ENCODE assay signal across 18 cellular contexts in the genomic region with DNA sequence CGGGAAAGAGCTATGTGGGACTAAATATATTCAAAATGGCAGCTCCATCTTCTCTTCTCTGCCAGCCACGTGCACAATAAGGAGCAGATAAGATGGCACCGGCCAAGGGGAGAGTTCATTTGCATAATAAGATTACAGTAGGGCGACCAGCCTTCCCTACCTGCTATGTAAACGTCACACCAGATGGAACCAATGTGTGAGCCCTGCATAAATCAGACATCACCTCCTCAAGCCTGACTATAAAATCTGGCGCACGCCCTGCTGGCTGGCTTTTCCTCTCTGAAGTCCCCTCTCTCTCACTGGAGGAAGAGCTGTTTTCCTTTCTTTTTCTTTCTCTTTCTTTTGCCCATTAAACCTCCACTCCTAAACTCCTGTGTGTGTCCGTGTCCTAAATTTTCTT.
DNase-seq lines count a peak whose midpoint lies in the region; FAIRE-seq and TF ChIP-seq lines count a peak whose summit lies in the region.
"Had no signal": no experiment of that assay in that cellular context is flagged by ENCODE, and none has a peak within 500 bp of the region (broad histone marks: within the 10 kb centered on the region; RNA-seq: fewer than 3 reads in every experiment).

No MANE protein-coding gene starts in this region.

- H3K36me3 Mint-ChIP-seq in mesothelial cell of epicardium, result peaks cover 2% of the 10 kb centered on the region
- H3K36me3 Mint-ChIP-seq in activated T-helper 1 cell treated with anti-CD3 and anti-CD28 coated beads, Interleukin-12 subunit alpha, Interleukin-12 subunit beta, Interleukin-2, Interleukin-4 antibody, amounts not matched to agents 30 ng/mL and 10 ng/mL and 1 ng/mL, durations not matched to agents 14 hours and 24 hours and 36 hours (ENCODE audit: low read depth), result no peaks in the 10 kb centered on the region

- TF ChIP-seq POLR2A in GM12892 (IDR thresholded peaks at IDR 0.05; ENCODE audit: low read depth, low read length), result no peak

- FAIRE-seq in GM12892 (lab: Jason Lieb, UNC), result no peak
- FAIRE-seq: A204.1 had no signal

- no peak for TF ChIP-seq CTCF in mesothelial cell of epicardium (IDR thresholded peaks at IDR 0.05; ENCODE audit: unreplicated experiment)

- H3K27me3 Mint-ChIP-seq in mesothelial cell of epicardium (ENCODE audit: low read depth), result peaks cover 15% of the 10 kb centered on the region
- H3K27me3 Mint-ChIP-seq in activated T-helper 1 cell treated with anti-CD3 and anti-CD28 coated beads, Interleukin-12 subunit alpha, Interleukin-12 subunit beta, Interleukin-2, Interleukin-4 antibody, amounts not matched to agents 30 ng/mL and 10 ng/mL and 1 ng/mL, durations not matched to agents 14 hours and 24 hours and 36 hours (ENCODE audit: insufficient read depth), result peaks cover 2% of the 10 kb centered on the region
- H3K27me3 Mint-ChIP-seq: CD4-positive, alpha-beta T cell had no signal

- H3K27ac Mint-ChIP-seq in mesothelial cell of epicardium, result peak overlapping the region; percentile 45
- H3K27ac Mint-ChIP-seq in activated T-helper 1 cell treated with anti-CD3 and anti-CD28 coated beads, Interleukin-12 subunit alpha, Interleukin-12 subunit beta, Interleukin-2, Interleukin-4 antibody, amounts not matched to agents 30 ng/mL and 10 ng/mL and 1 ng/mL, durations not matched to agents 14 hours and 24 hours and 36 hours, result no peak overlapping the region
- H3K27ac Mint-ChIP-seq: CD4-positive, alpha-beta T cell; HFFc6 had no signal

- H3K4me1 Mint-ChIP-seq in mesothelial cell of epicardium, result no peaks in the 10 kb centered on the region
- no peaks in the 10 kb centered on the region for H3K4me1 Mint-ChIP-seq in activated T-helper 1 cell treated with anti-CD3 and anti-CD28 coated beads, Interleukin-12 subunit alpha, Interleukin-12 subunit beta, Interleukin-2, Interleukin-4 antibody, amounts not matched to agents 30 ng/mL and 10 ng/mL and 1 ng/mL, durations not matched to agents 14 hours and 24 hours and 36 hours (ENCODE audit: low read depth)

- H3K4me3 Mint-ChIP-seq in mesothelial cell of epicardium, result peak overlapping the region; percentile 21
- H3K4me3 Mint-ChIP-seq in activated T-helper 1 cell treated with anti-CD3 and anti-CD28 coated beads, Interleukin-12 subunit alpha, Interleukin-12 subunit beta, Interleukin-2, Interleukin-4 antibody, amounts not matched to agents 30 ng/mL and 10 ng/mL and 1 ng/mL, durations not matched to agents 14 hours and 24 hours and 36 hours, result no peak overlapping the region
- H3K4me3 Mint-ChIP-seq: CD4-positive, alpha-beta T cell; HFFc6 had no signal

- DNase-seq in NCI-H2171 treated with DMSO at 0.1 percent for 48 hours (lab: John Stamatoyannopoulos, UW) (peak; percentile 4), NCI-H2171 (lab: John Stamatoyannopoulos, UW) (no peak), NCI-H146 (lab: John Stamatoyannopoulos, UW) (peak; percentile 98), NCI-H82 treated with DMSO at 0.1 percent for 48 hours (lab: John Stamatoyannopoulos, UW; ENCODE audit: unreplicated experiment) (peak; percentile 54), mesothelial cell of epicardium (ENCODE audit: low spot score in 2 of 2, unreplicated experiment in 2 of 2) (no peak), GM12892 (ENCODE audit: insufficient read length) (no peak), Ammon's horn (ENCODE audit: low spot score) (no peak)
- no peak for DNase-seq in activated T-helper 1 cell treated with anti-CD3 and anti-CD28 coated beads, Interleukin-12 subunit alpha, Interleukin-12 subunit beta, Interleukin-2, Interleukin-4 antibody, amounts not matched to agents 30 ng/mL and 10 ng/mL and 1 ng/mL, durations not matched to agents 14 hours and 24 hours and 36 hours (ENCODE audit: low spot score)
- DNase-seq: Caco-2; CD4-positive, alpha-beta T cell; H7; HFFc6; NCI-H1417; NCI-H2029; NCI-H774; SW 1271; T-helper 2 cell had no signal

- intact Hi-C loops in activated T-helper 1 cell treated with anti-CD3 and anti-CD28 coated beads, Interleukin-12 subunit alpha, Interleukin-12 subunit beta, Interleukin-2, Interleukin-4 antibody, amounts not matched to agents 30 ng/mL and 10 ng/mL and 1 ng/mL, durations not matched to agents 14 hours and 24 hours and 36 hours (cut with micrococcal nuclease), result no loop called here

- peaks cover 12% of the 10 kb centered on the region for H3K9me3 Mint-ChIP-seq in mesothelial cell of epicardium
- no peaks in the 10 kb centered on the region for H3K9me3 Mint-ChIP-seq in activated T-helper 1 cell treated with anti-CD3 and anti-CD28 coated beads, Interleukin-12 subunit alpha, Interleukin-12 subunit beta, Interleukin-2, Interleukin-4 antibody, amounts not matched to agents 30 ng/mL and 10 ng/mL and 1 ng/mL, durations not matched to agents 14 hours and 24 hours and 36 hours
- H3K9me3 Mint-ChIP-seq: HFFc6 had no signal

Comparison
In these comparisons a context has a peak if more than half of its experiments do, and no peak if none do; other contexts are left out.
1. DNase-seq: peak in NCI-H2171 treated with DMSO at 0.1 percent for 48 hours (single experiment), NCI-H146 (single experiment) and NCI-H82 treated with DMSO at 0.1 percent for 48 hours (single experiment); none in NCI-H2171 (single experiment), mesothelial cell of epicardium (0 of 2), activated T-helper 1 cell treated with anti-CD3 and anti-CD28 coated beads, Interleukin-12 subunit alpha, Interleukin-12 subunit beta, Interleukin-2, Interleukin-4 antibody, amounts not matched to agents 30 ng/mL and 10 ng/mL and 1 ng/mL, durations not matched to agents 14 hours and 24 hours and 36 hours (single experiment), GM12892 (single experiment) and Ammon's horn (single experiment).